In genomic region chr4:20248155-20248558, GRCh38 we compare ENCODE assay signal across 9 cellular contexts. TPM values are rescaled to one million over a fixed set of nuclear protein-coding genes. Genes with fewer than 3 reads are reported as not detected.
DNase-seq lines count a peak whose midpoint lies in the region; ATAC-seq and TF ChIP-seq lines count a peak whose summit lies in the region.
"Had no signal": no experiment of that assay in that cellular context is flagged by ENCODE, and none has a peak within 500 bp of the region (broad histone marks: within the 10 kb centered on the region; RNA-seq: fewer than 3 reads in every experiment).

No MANE protein-coding gene starts in this region.

- H3K9me3 Mint-ChIP-seq in naive thymus-derived CD8-positive, alpha-beta T cell, result peaks cover 3 to 17% (median 5%) of the 10 kb centered on the region in 9 donors

- POLR2A ChIA-PET in naive thymus-derived CD8-positive, alpha-beta T cell (lab: Charles Lee), result no interaction called here

- no peak overlapping the region for H3K4me3 Mint-ChIP-seq in naive thymus-derived CD8-positive, alpha-beta T cell

- no peak for ATAC-seq in HG03521 (IDR thresholded peaks at IDR 0.05; ENCODE audit: unreplicated experiment)
- ATAC-seq in naive thymus-derived CD8-positive, alpha-beta T cell, result no peak

- H3K4me3 ChIP-seq in fibroblast of villous mesenchyme (ENCODE audit: low read depth, low read length) (no peak overlapping the region), skeletal muscle cell (ENCODE audit: low read depth, low read length) (no peak overlapping the region)
- H3K4me3 ChIP-seq: BLaER1 had no signal

- DNase-seq in DMS 273 (lab: John Stamatoyannopoulos, UW; ENCODE audit: unreplicated experiment) (peak; percentile 49), DMS 273 treated with DMSO at 0.1 percent for 48 hours (lab: John Stamatoyannopoulos, UW) (no peak), SK-MEL-5 (ENCODE audit: low read depth, low spot score) (peak; percentile 70), fibroblast of villous mesenchyme (ENCODE audit: low read depth) (peak; percentile 76), skeletal muscle cell (ENCODE audit: low read depth) (peak; percentile 60)
- DNase-seq in naive thymus-derived CD8-positive, alpha-beta T cell, result no peak

- no peak overlapping the region for H3K27ac Mint-ChIP-seq in naive thymus-derived CD8-positive, alpha-beta T cell

- H3K36me3 Mint-ChIP-seq in naive thymus-derived CD8-positive, alpha-beta T cell, result peaks cover 0 to 5% (median 4%) of the 10 kb centered on the region in 3 donors

- H3K27me3 Mint-ChIP-seq in naive thymus-derived CD8-positive, alpha-beta T cell, result peaks cover 9 to 33% (median 22%) of the 10 kb centered on the region in 5 donors

- peaks cover 0 to 11% (median 5%) of the 10 kb centered on the region in 4 donors for H3K4me1 Mint-ChIP-seq in naive thymus-derived CD8-positive, alpha-beta T cell

- in situ Hi-C loops in SK-MEL-5 (cut with HindIII; ENCODE audit: low pct_unique_long_range_greater_than_20kb, low sequenced_read_pairs), result no loop called here

- TF ChIP-seq CTCF in LNCAP (IDR thresholded peaks at IDR 0.05) (peak; percentile 73), fibroblast of villous mesenchyme (IDR thresholded peaks at IDR 0.05; ENCODE audit: insufficient read depth, low read depth, low read length) (peak; percentile 76)

RNA-seq across cellular contexts. Expression of gene SLIT2, which starts 3.5 kb away (rescaled TPM):
- total RNA-seq in SK-MEL-5 (2014; rRNA removed; shearing (Covaris generic)), result 0.21 and 0.92 TPM in 2 replicates
- polyA plus RNA-seq in SK-MEL-5 (2015; cell fraction: cytosol; rRNA removed), result 1.2 and 2.4 TPM in 2 replicates
- polyA plus RNA-seq in SK-MEL-5 (2015; cell fraction: nucleus; rRNA removed), result 0.31 and 0.57 TPM in 2 replicates
- 8.4 and 20.7 TPM in 2 replicates for total RNA-seq in fibroblast of villous mesenchyme
- total RNA-seq in naive thymus-derived CD8-positive, alpha-beta T cell, result not detected
- polyA plus RNA-seq in naive thymus-derived CD8-positive, alpha-beta T cell, result not detected

Comparison
In these comparisons a context has a peak if more than half of its experiments do, and no peak if none do; other contexts are left out.
1. DNase-seq: peak in DMS 273 (single experiment), SK-MEL-5 (single experiment), fibroblast of villous mesenchyme (single experiment) and skeletal muscle cell (single experiment); none in DMS 273 treated with DMSO at 0.1 percent for 48 hours (single experiment) and naive thymus-derived CD8-positive, alpha-beta T cell (0 of 10).